Comparison of ENCODE assay signal across 8 cellular contexts in the genomic region with DNA sequence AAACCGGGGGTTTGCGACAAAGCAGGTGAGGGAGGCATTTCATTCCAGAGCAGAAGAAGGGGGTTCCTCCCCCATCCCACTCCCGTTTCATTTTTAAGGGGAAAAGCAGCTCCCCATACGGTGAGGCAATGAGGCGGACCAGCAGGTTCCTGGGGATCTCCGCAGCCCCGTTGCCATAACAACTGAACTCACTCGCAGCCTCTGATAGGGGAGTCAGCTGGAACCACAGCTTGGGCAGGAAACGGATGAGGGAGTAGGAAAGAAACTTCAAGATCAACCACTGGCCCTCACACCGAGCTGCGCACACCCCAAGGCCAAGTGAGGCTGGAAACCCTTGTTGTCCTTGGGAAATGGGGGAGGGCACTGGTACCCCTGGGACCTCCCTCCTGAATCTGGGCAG.
DNase-seq lines count a peak whose midpoint lies in the region; ATAC-seq and TF ChIP-seq lines count a peak whose summit lies in the region.
"Not testable (repeated sequence)": the region's sequence is repeated elsewhere in the genome, so short reads cannot be mapped to it uniquely, and the experiment has no call there.

No MANE protein-coding gene starts in this region.

- H3K27ac Mint-ChIP-seq in endodermal cell = not testable (repeated sequence)
- peak overlapping the region; percentile 69 to 87 for H3K27ac Mint-ChIP-seq in natural killer cell treated with Interleukin-12 subunit alpha and Interleukin-12 subunit beta and Interleukin-15 and Interleukin-18, amount 100 ng/mL, for 72 hours
- peak overlapping the region; percentile 87 for H3K27ac Mint-ChIP-seq in stimulated activated effector memory CD8-positive, alpha-beta T cell treated with anti-CD3 and anti-CD28 coated beads, Interleukin-12 subunit alpha, Interleukin-12 subunit beta, amount 100 ng/mL, for 72 hours

- not testable (repeated sequence) for H3K9me3 Mint-ChIP-seq in endodermal cell; natural killer cell treated with Interleukin-12 subunit alpha and Interleukin-12 subunit beta and Interleukin-15 and Interleukin-18, amount 100 ng/mL, for 72 hours; stimulated activated effector memory CD8-positive, alpha-beta T cell treated with anti-CD3 and anti-CD28 coated beads, Interleukin-12 subunit alpha, Interleukin-12 subunit beta, amount 100 ng/mL, for 72 hours

- not testable (repeated sequence) for H3K4me3 Mint-ChIP-seq in endodermal cell
- H3K4me3 Mint-ChIP-seq in natural killer cell treated with Interleukin-12 subunit alpha and Interleukin-12 subunit beta and Interleukin-15 and Interleukin-18, amount 100 ng/mL, for 72 hours = peak overlapping the region; percentile 68
- peak overlapping the region; percentile 58 for H3K4me3 Mint-ChIP-seq in stimulated activated effector memory CD8-positive, alpha-beta T cell treated with anti-CD3 and anti-CD28 coated beads, Interleukin-12 subunit alpha, Interleukin-12 subunit beta, amount 100 ng/mL, for 72 hours

- H3K4me1 Mint-ChIP-seq in endodermal cell; natural killer cell treated with Interleukin-12 subunit alpha and Interleukin-12 subunit beta and Interleukin-15 and Interleukin-18, amount 100 ng/mL, for 72 hours (ENCODE audit: low read depth in 2 of 2): not testable (repeated sequence)
- peaks cover 12% of the 10 kb centered on the region for H3K4me1 Mint-ChIP-seq in stimulated activated effector memory CD8-positive, alpha-beta T cell treated with anti-CD3 and anti-CD28 coated beads, Interleukin-12 subunit alpha, Interleukin-12 subunit beta, amount 100 ng/mL, for 72 hours

- not testable (repeated sequence) for TF ChIP-seq CTCF in RWPE2 (IDR thresholded peaks at IDR 0.05; ENCODE audit: poor library complexity, severe bottlenecking); endodermal cell (conservative IDR thresholded peaks at IDR 0.05)

- not testable (repeated sequence) for H3K27me3 Mint-ChIP-seq in endodermal cell (ENCODE audit: insufficient read depth); natural killer cell treated with Interleukin-12 subunit alpha and Interleukin-12 subunit beta and Interleukin-15 and Interleukin-18, amount 100 ng/mL, for 72 hours

- 37% methylated on average over 10 of the region's 11 CpGs; no CpG with 5 or more reads in 1 of the 2 experiments for WGBS in endodermal cell (ENCODE audit: insufficient coverage in 1 of 2, insufficient read length in 1 of 2), 2 experiments

- not testable (repeated sequence) for H3K4me1 ChIP-seq in RWPE2 (ENCODE audit: insufficient read depth, poor library complexity, severe bottlenecking); endodermal cell (ENCODE audit: control insufficient read depth, insufficient read depth, low read length)

- not testable (repeated sequence) for H3K9me3 ChIP-seq in RWPE2 (ENCODE audit: severe bottlenecking); endodermal cell (ENCODE audit: control insufficient read depth, low read length)

- peak; percentile 81 for DNase-seq in DMS53 (lab: John Stamatoyannopoulos, UW)
- DNase-seq in Jurkat, Clone E6-1 (ENCODE audit: low read depth, low spot score) = peak; percentile 84
- not testable (repeated sequence) for DNase-seq in RWPE2 (ENCODE audit: low spot score)
- peak; percentile 55 for DNase-seq in activated T-cell treated with anti-CD3 and anti-CD28 coated beads for 48 hours (ENCODE audit: low read depth)
- DNase-seq in endodermal cell = peak; percentile 84
- peak; percentile 88 for DNase-seq in natural killer cell treated with Interleukin-12 subunit alpha and Interleukin-12 subunit beta and Interleukin-15 and Interleukin-18, amount 100 ng/mL, for 72 hours (ENCODE audit: low spot score)
- DNase-seq in stimulated activated effector memory CD8-positive, alpha-beta T cell treated with anti-CD3 and anti-CD28 coated beads, Interleukin-12 subunit alpha, Interleukin-12 subunit beta, amount 100 ng/mL, for 72 hours (ENCODE audit: low spot score in 2 of 2) = peak; percentile 41 to 85

- H3K4me3 ChIP-seq in Jurkat, Clone E6-1 (ENCODE audit: low read length); RWPE2 (ENCODE audit: severe bottlenecking); endodermal cell (ENCODE audit: low read length): not testable (repeated sequence)

- H3K27me3 ChIP-seq in RWPE2 (ENCODE audit: insufficient read depth, poor library complexity, severe bottlenecking); endodermal cell (ENCODE audit: control insufficient read depth, insufficient read depth, low read length, poor library complexity, severe bottlenecking): not testable (repeated sequence)

- not testable (repeated sequence) for H3K9ac ChIP-seq in endodermal cell (ENCODE audit: extremely low read depth, low read length, poor library complexity, severe bottlenecking)

- H3K27ac ChIP-seq in RWPE2 (ENCODE audit: poor library complexity, severe bottlenecking); endodermal cell (ENCODE audit: low read depth, low read length): not testable (repeated sequence)

- not testable (repeated sequence) for H3K36me3 ChIP-seq in RWPE2 (ENCODE audit: low read depth); endodermal cell (ENCODE audit: control insufficient read depth, insufficient read depth, low read length)

- H3K36me3 Mint-ChIP-seq in endodermal cell (ENCODE audit: low read depth); natural killer cell treated with Interleukin-12 subunit alpha and Interleukin-12 subunit beta and Interleukin-15 and Interleukin-18, amount 100 ng/mL, for 72 hours; stimulated activated effector memory CD8-positive, alpha-beta T cell treated with anti-CD3 and anti-CD28 coated beads, Interleukin-12 subunit alpha, Interleukin-12 subunit beta, amount 100 ng/mL, for 72 hours: not testable (repeated sequence)

- ATAC-seq in GM21576 (IDR thresholded peaks at IDR 0.05; ENCODE audit: unreplicated experiment) = peak; percentile 50
- ATAC-seq in RWPE2 (ENCODE audit: low read depth) = peak; percentile 58
- peak; percentile 96 to 97 for ATAC-seq in natural killer cell treated with Interleukin-12 subunit alpha and Interleukin-12 subunit beta and Interleukin-15 and Interleukin-18, amount 100 ng/mL, for 72 hours
- ATAC-seq in stimulated activated effector memory CD8-positive, alpha-beta T cell treated with anti-CD3 and anti-CD28 coated beads, Interleukin-12 subunit alpha, Interleukin-12 subunit beta, amount 100 ng/mL, for 72 hours = peak; percentile 98
